26 cellular contexts compared by ENCODE assay signal in genomic region chr2:21837561-21837960, GRCh38.
"Had no signal": no experiment of that assay in that cellular context is flagged by ENCODE, and none has a peak within 500 bp of the region (broad histone marks: within the 10 kb centered on the region; RNA-seq: fewer than 3 reads in every experiment).

No MANE protein-coding gene starts in this region.

- H3K36me3 ChIP-seq: adrenal gland, breast epithelium had no signal

- H3K4me3 ChIP-seq: adrenal gland, breast epithelium had no signal

- H3K27ac ChIP-seq: adrenal gland, breast epithelium, VCaP had no signal

- H3K4me1 ChIP-seq: adrenal gland, breast epithelium had no signal

- DNase-seq: activated CD4-positive, alpha-beta memory T cell treated with anti-CD3 and anti-CD28 coated beads, Interleukin-2, amount 10 ng/mL, durations not matched to agents 7 days and 5 days; activated CD4-positive, alpha-beta T cell treated with anti-CD3 and anti-CD28 coated beads for 36 hours; activated CD4-positive, alpha-beta T cell treated with anti-CD3 and anti-CD28 coated beads, Interleukin-2, amount 50 U/mL, for 1 hour; activated gamma-delta T cell; activated naive CD4-positive, alpha-beta T cell treated with anti-CD3 and anti-CD28 coated beads, Interleukin-2, amount 10 ng/mL, durations not matched to agents 7 days and 5 days; activated naive CD8-positive, alpha-beta T cell treated with anti-CD3 and anti-CD28 coated beads for 36 hours; activated T-cell treated with anti-CD3 and anti-CD28 coated beads for 4 hours; activated T-cell treated with anti-CD3 and anti-CD28 coated beads, Interleukin-2, amount 50 U/mL, for 48 hours; adrenal gland; anterior cingulate cortex; MV-4-11; NCI-H1092 treated with DMSO at 0.1 percent for 48 hours; NCI-H1417 treated with DMSO at 0.1 percent for 48 hours; NCI-H187; NCI-H2081; NCI-H510A treated with DMSO at 0.1 percent for 48 hours; NCI-H69; NK-92 treated with Interleukin-12 subunit alpha and Interleukin-12 subunit beta, amount 100 ng/mL, for 24 hours; PC-3; SHP77; T-cell; T-helper 2 cell; T1000 had no signal

- H3K9me3 ChIP-seq: adrenal gland, breast epithelium had no signal

- H3K27me3 ChIP-seq: adrenal gland, breast epithelium had no signal

- ATAC-seq: activated CD4-positive, alpha-beta T cell treated with anti-CD3 and anti-CD28 coated beads for 36 hours; activated T-helper 17 cell treated with anti-CD3 and anti-CD28 coated beads, Interleukin-2, amount 50 U/mL, for 72 hours; PC-3; T-cell had no signal
